Comparison of ENCODE assay signal across 31 cellular contexts in genomic region chr1:163408262-163408661, GRCh38.
"Had no signal": no experiment of that assay in that cellular context is flagged by ENCODE, and none has a peak within 500 bp of the region (broad histone marks: within the 10 kb centered on the region; RNA-seq: fewer than 3 reads in every experiment).

No MANE protein-coding gene starts in this region.

- H3K27ac Mint-ChIP-seq: activated CD4-positive, alpha-beta memory T cell treated with anti-CD3 and anti-CD28 coated beads, Interleukin-2, amount 10 ng/mL, durations not matched to agents 7 days and 5 days; activated CD4-positive, alpha-beta T cell treated with anti-CD3 and anti-CD28 coated beads, Interleukin-2, amount 10 ng/mL, durations not matched to agents 7 days and 5 days; activated naive CD4-positive, alpha-beta T cell treated with anti-CD3 and anti-CD28 coated beads, Interleukin-2, amount 50 U/mL, for 24 hours; activated naive CD8-positive, alpha-beta T cell treated with anti-CD3 and anti-CD28 coated beads for 36 hours; activated naive CD8-positive, alpha-beta T cell treated with anti-CD3 and anti-CD28 coated beads, Interleukin-2, amount 50 U/mL, for 24 hours; activated T-cell treated with anti-CD3 and anti-CD28 coated beads, Interleukin-2, amount 50 U/mL, for 24 hours; activated T-cell treated with anti-CD3 and anti-CD28 coated beads, Interleukin-2, amount 50 U/mL, for 72 hours had no signal

- H3K27ac ChIP-seq: adrenal gland, body of pancreas, cardiac muscle cell, colonic mucosa, epithelial cell of prostate, esophagus squamous epithelium, gastroesophageal sphincter, heart right ventricle had no signal

- H3K9me3 Mint-ChIP-seq: activated CD4-positive, alpha-beta memory T cell treated with anti-CD3 and anti-CD28 coated beads, Interleukin-2, amount 10 ng/mL, durations not matched to agents 7 days and 5 days; activated CD4-positive, alpha-beta T cell treated with anti-CD3 and anti-CD28 coated beads, Interleukin-2, amount 10 ng/mL, durations not matched to agents 7 days and 5 days; activated naive CD4-positive, alpha-beta T cell treated with anti-CD3 and anti-CD28 coated beads, Interleukin-2, amount 50 U/mL, for 24 hours; activated naive CD8-positive, alpha-beta T cell treated with anti-CD3 and anti-CD28 coated beads for 36 hours; activated naive CD8-positive, alpha-beta T cell treated with anti-CD3 and anti-CD28 coated beads, Interleukin-2, amount 50 U/mL, for 24 hours; activated T-cell treated with anti-CD3 and anti-CD28 coated beads, Interleukin-2, amount 50 U/mL, for 24 hours; activated T-cell treated with anti-CD3 and anti-CD28 coated beads, Interleukin-2, amount 50 U/mL, for 72 hours had no signal

- H3K9me3 ChIP-seq: adrenal gland, body of pancreas, colonic mucosa, esophagus squamous epithelium, gastroesophageal sphincter, heart right ventricle had no signal

- H3K4me1 Mint-ChIP-seq: activated CD4-positive, alpha-beta memory T cell treated with anti-CD3 and anti-CD28 coated beads, Interleukin-2, amount 10 ng/mL, durations not matched to agents 7 days and 5 days; activated naive CD8-positive, alpha-beta T cell treated with anti-CD3 and anti-CD28 coated beads, Interleukin-2, amount 50 U/mL, for 24 hours had no signal

- H3K4me1 ChIP-seq: body of pancreas, colonic mucosa had no signal

- H3K27me3 ChIP-seq: adrenal gland, body of pancreas, cardiac muscle cell, colonic mucosa, esophagus squamous epithelium, gastroesophageal sphincter, heart right ventricle had no signal

- H3K27me3 Mint-ChIP-seq: activated CD4-positive, alpha-beta T cell treated with anti-CD3 and anti-CD28 coated beads, Interleukin-2, amount 10 ng/mL, durations not matched to agents 7 days and 5 days had no signal

- H3K4me3 Mint-ChIP-seq: activated CD4-positive, alpha-beta memory T cell treated with anti-CD3 and anti-CD28 coated beads, Interleukin-2, amount 10 ng/mL, durations not matched to agents 7 days and 5 days; activated CD4-positive, alpha-beta T cell treated with anti-CD3 and anti-CD28 coated beads, Interleukin-2, amount 10 ng/mL, durations not matched to agents 7 days and 5 days; activated naive CD4-positive, alpha-beta T cell treated with anti-CD3 and anti-CD28 coated beads, Interleukin-2, amount 50 U/mL, for 24 hours; activated naive CD8-positive, alpha-beta T cell treated with anti-CD3 and anti-CD28 coated beads for 36 hours; activated naive CD8-positive, alpha-beta T cell treated with anti-CD3 and anti-CD28 coated beads, Interleukin-2, amount 50 U/mL, for 24 hours; activated T-cell treated with anti-CD3 and anti-CD28 coated beads, Interleukin-2, amount 50 U/mL, for 24 hours; activated T-cell treated with anti-CD3 and anti-CD28 coated beads, Interleukin-2, amount 50 U/mL, for 72 hours had no signal

- DNase-seq: activated CD4-positive, alpha-beta memory T cell treated with anti-CD3 and anti-CD28 coated beads, Interleukin-2, amount 10 ng/mL, durations not matched to agents 7 days and 5 days; activated CD4-positive, alpha-beta T cell treated with anti-CD3 and anti-CD28 coated beads for 1 hour; activated CD4-positive, alpha-beta T cell treated with anti-CD3 and anti-CD28 coated beads for 4 hours; activated CD4-positive, alpha-beta T cell treated with anti-CD3 and anti-CD28 coated beads, Interleukin-2, amount 10 ng/mL, durations not matched to agents 7 days and 5 days; activated CD4-positive, alpha-beta T cell treated with anti-CD3 and anti-CD28 coated beads, Interleukin-2, amount 50 U/mL, for 4 hours; activated CD8-positive, alpha-beta memory T cell treated with anti-CD3 and anti-CD28 coated beads, Interleukin-2, amount 50 U/mL, for 48 hours; activated gamma-delta T cell treated with Interleukin-2 at 50 U/mL for 16 hours; activated naive CD4-positive, alpha-beta T cell treated with Interleukin-2 at 50 U/mL for 16 hours; activated naive CD8-positive, alpha-beta T cell treated with anti-CD3 and anti-CD28 coated beads for 36 hours; activated naive CD8-positive, alpha-beta T cell treated with anti-CD3 and anti-CD28 coated beads, Interleukin-2, amount 50 U/mL, for 24 hours; activated T-cell treated with anti-CD3 and anti-CD28 coated beads for 4 hours; activated T-cell treated with anti-CD3 and anti-CD28 coated beads, Interleukin-2, amount 50 U/mL, for 24 hours; activated T-cell treated with anti-CD3 and anti-CD28 coated beads, Interleukin-2, amount 50 U/mL, for 72 hours; adrenal gland; amygdala; aorta; body of pancreas; central memory CD4-positive, alpha-beta T cell; cerebellar nuclear complex; colonic mucosa; effector CD8-positive, alpha-beta T cell; esophagus squamous epithelium; foreskin melanocyte; heart right ventricle; T-helper 2 cell had no signal

- FAIRE-seq: endometrium, endothelial cell of umbilical vein had no signal

- H3K36me3 Mint-ChIP-seq: activated naive CD4-positive, alpha-beta T cell treated with anti-CD3 and anti-CD28 coated beads, Interleukin-2, amount 50 U/mL, for 24 hours; activated naive CD8-positive, alpha-beta T cell treated with anti-CD3 and anti-CD28 coated beads for 36 hours had no signal

- ATAC-seq: activated naive CD8-positive, alpha-beta T cell treated with anti-CD3 and anti-CD28 coated beads, Interleukin-2, amount 50 U/mL, for 24 hours; activated T-cell treated with anti-CD3 and anti-CD28 coated beads, Interleukin-2, amount 50 U/mL, for 72 hours; body of pancreas; gastroesophageal sphincter; heart right ventricle had no signal

- H3K36me3 ChIP-seq: adrenal gland, cardiac muscle cell, colonic mucosa, esophagus squamous epithelium, gastroesophageal sphincter, heart right ventricle had no signal

- H3K4me3 ChIP-seq: adrenal gland, body of pancreas, cardiac muscle cell, colonic mucosa, esophagus squamous epithelium, gastroesophageal sphincter, heart right ventricle had no signal
